ENCODE assay signal across 30 cellular contexts in genomic region chr16:12703935-12704334, GRCh38.
A peak's percentile ranks its signal among the peaks of the same experiment; 100 is the strongest.
DNase-seq lines count a peak whose midpoint lies in the region; ATAC-seq and TF ChIP-seq lines count a peak whose summit lies in the region.
"Had no signal": no experiment of that assay in that cellular context is flagged by ENCODE, and none has a peak within 500 bp of the region (broad histone marks: within the 10 kb centered on the region; RNA-seq: fewer than 3 reads in every experiment).

No MANE protein-coding gene starts in this region.

- ATAC-seq in left lobe of liver, result no peak
- ATAC-seq: A549; activated CD4-positive, CD25-positive, alpha-beta regulatory T cell treated with anti-CD3 and anti-CD28 coated beads, Interleukin-2, amount 50 U/mL, for 24 hours; activated naive CD4-positive, alpha-beta T cell treated with anti-CD3 and anti-CD28 coated beads, Interleukin-2, amount 50 U/mL, for 72 hours; activated T-helper 17 cell treated with anti-CD3 and anti-CD28 coated beads, Interleukin-2, amount 50 U/mL, for 72 hours; esophagus mucosa; gastroesophageal sphincter; stimulated activated naive CD8-positive, alpha-beta T cell treated with anti-CD3 and anti-CD28 coated beads, Interleukin-15, Interleukin-2, amounts not matched to agents 100 U/mL and 50 U/mL, for 24 hours had no signal

- TF ChIP-seq CTCF in GM10266 (IDR thresholded peaks at IDR 0.05; ENCODE audit: control insufficient read depth, insufficient read depth, low read depth, missing control alignments), result no peak

- DNase-seq in A172 (ENCODE audit: low spot score) (peak; percentile 73), ELR (ENCODE audit: low read depth) (peak; percentile 37), RPMI7951 (ENCODE audit: low read depth) (peak; percentile 84), left lobe of liver (ENCODE audit: low spot score) (peak; percentile 16), ureter (ENCODE audit: low spot score) (no peak), GM10266 (ENCODE audit: extremely low spot score) (no peak), NCI-H1930 (lab: John Stamatoyannopoulos, UW) (no peak), Kasumi-1 (lab: John Stamatoyannopoulos, UW) (no peak)
- DNase-seq: activated CD4-positive, alpha-beta T cell treated with anti-CD3 and anti-CD28 coated beads, Interleukin-2, amount 50 U/mL, for 48 hours; anterior cingulate cortex; colonic mucosa; DMS53; endodermal cell; hippocampal formation; immature natural killer cell; left ventricle myocardium inferior; MV-4-11; naive B cell; NCI-H187 treated with DMSO at 0.1 percent for 48 hours; NCI-H526; occipital lobe; stimulated activated naive CD8-positive, alpha-beta T cell treated with anti-CD3 and anti-CD28 coated beads, Interleukin-15, Interleukin-2, amounts not matched to agents 100 U/mL and 50 U/mL, for 24 hours; testis; uterus had no signal

Comparison
In these comparisons a context has a peak if more than half of its experiments do, and no peak if none do; other contexts are left out.
1. DNase-seq: peak in A172 (single experiment), ELR (single experiment), RPMI7951 (single experiment) and left lobe of liver (single experiment); none in ureter (single experiment), GM10266 (single experiment), NCI-H1930 (0 of 2) and Kasumi-1 (0 of 2).